Comparison of ENCODE assay signal across 5 cellular contexts in the genomic region with DNA sequence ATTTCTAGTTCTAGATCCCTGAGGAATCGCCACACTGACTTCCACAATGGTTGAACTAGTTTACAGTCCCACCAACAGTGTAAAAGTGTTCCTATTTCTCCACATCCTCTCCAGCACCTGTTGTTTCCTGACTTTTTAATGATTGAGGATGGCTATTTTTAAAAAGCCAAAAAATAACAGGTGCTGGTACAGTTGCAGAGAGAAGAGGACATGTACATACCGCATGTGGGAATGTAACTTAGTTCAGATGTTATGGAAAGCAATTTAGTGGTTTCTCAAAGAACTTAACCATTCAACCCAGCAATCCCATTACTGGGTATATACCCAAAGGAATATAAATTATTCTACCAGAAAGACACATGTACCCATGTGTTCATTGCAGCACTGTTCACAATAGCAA. TPM values are rescaled to one million over a fixed set of nuclear protein-coding genes. Genes with fewer than 3 reads are reported as not detected.
"Had no signal": no experiment of that assay in that cellular context is flagged by ENCODE, and none has a peak within 500 bp of the region (broad histone marks: within the 10 kb centered on the region; RNA-seq: fewer than 3 reads in every experiment).

No MANE protein-coding gene starts in this region.

RNA-seq across cellular contexts. Expression of gene THBS2, which starts 57.4 kb away (rescaled TPM):
- total RNA-seq: naive thymus-derived CD4-positive, alpha-beta T cell; naive thymus-derived CD8-positive, alpha-beta T cell; natural killer cell; natural killer cell treated with Interleukin-12 subunit alpha and Interleukin-12 subunit beta and Interleukin-15 and Interleukin-18, amount 100 ng/mL, for 72 hours; progenitor cell of endocrine pancreas had no signal
